In genomic region chr13:41064493-41064892, GRCh38 we compare ENCODE assay signal across 11 cellular contexts. TPM values are rescaled to one million over a fixed set of nuclear protein-coding genes. Genes with fewer than 3 reads are reported as not detected.
DNase-seq lines count a peak whose midpoint lies in the region; ATAC-seq and TF ChIP-seq lines count a peak whose summit lies in the region.
"Had no signal": no experiment of that assay in that cellular context is flagged by ENCODE, and none has a peak within 500 bp of the region (broad histone marks: within the 10 kb centered on the region; RNA-seq: fewer than 3 reads in every experiment).

No MANE protein-coding gene starts in this region.

- WGBS in suprapubic skin = 45% methylated on average over 2 of the region's 2 CpGs

- ATAC-seq in HG02840 (IDR thresholded peaks at IDR 0.05; ENCODE audit: low FRiP score, unreplicated experiment) (no peak), HG03520 (IDR thresholded peaks at IDR 0.05; ENCODE audit: unreplicated experiment) (no peak)

- TF ChIP-seq EP300 in suprapubic skin (IDR thresholded peaks at IDR 0.05) = no peak

- DNase-seq in astrocyte of the hippocampus (ENCODE audit: low read depth, low spot score) = peak; percentile 76
- DNase-seq in glomerular visceral epithelial cell (ENCODE audit: extremely low spot score) = peak; percentile 13
- no peak for DNase-seq in suprapubic skin (ENCODE audit: low spot score in 2 of 2)
- no peak for DNase-seq in mesenteric fat pad (ENCODE audit: low spot score)
- DNase-seq in activated effector memory CD4-positive, alpha-beta T cell treated with Interleukin-2 at 50 U/mL for 16 hours = no peak
- DNase-seq: H9, MV-4-11, ovary had no signal

- H3K36me3 ChIP-seq in HEK293 (ENCODE audit: control insufficient read depth in 2 of 2, insufficient read depth in 1 of 2, low read length in 2 of 2) (peaks cover 37 to 49% of the 10 kb centered on the region in 2 experiments), suprapubic skin (peaks cover 38% of the 10 kb centered on the region)
- H3K36me3 ChIP-seq: ovary had no signal

- no peaks in the 10 kb centered on the region for H3K27me3 ChIP-seq in suprapubic skin
- H3K27me3 ChIP-seq: ovary had no signal

- H3K4me1 ChIP-seq in HEK293 (ENCODE audit: control insufficient read depth, insufficient read depth, low read length) (peaks cover 7% of the 10 kb centered on the region; the same call in 1 of the 2 replicates), suprapubic skin (peaks cover 38% of the 10 kb centered on the region)

- H3K27ac ChIP-seq in HEK293 (ENCODE audit: extremely low read depth, low read depth, low read length) (no peak overlapping the region), suprapubic skin (peak overlapping the region; percentile 99)
- H3K27ac ChIP-seq: ovary had no signal

- no peak overlapping the region for H3K4me3 ChIP-seq in HEK293 (ENCODE audit: low read depth, low read length)
- H3K4me3 ChIP-seq in suprapubic skin = no peak overlapping the region
- H3K4me3 ChIP-seq: ovary had no signal

- H3K9me3 ChIP-seq in HEK293 (ENCODE audit: control insufficient read depth, insufficient read depth, low read depth, low read length) = no peaks in the 10 kb centered on the region
- no peaks in the 10 kb centered on the region for H3K9me3 ChIP-seq in suprapubic skin
- H3K9me3 ChIP-seq: ovary had no signal

- no peak for TF ChIP-seq CTCF in HEK293 (tag by site-specific recombination; IDR thresholded peaks at IDR 0.05)
- no peak for TF ChIP-seq CTCF in suprapubic skin (IDR thresholded peaks at IDR 0.05)

- CTCF ChIA-PET in HEK293 (lab: Yijun Ruan, JAX) = interaction anchor here (1.1 to 1.3 kb wide), 2 partner anchors 9 to 34 kb away, joined by 3 to 10 read pairs; no protein-coding TSS in a partner anchor

- TF ChIP-seq POLR2A in suprapubic skin (IDR thresholded peaks at IDR 0.05) = no peak

- POLR2A ChIA-PET in HEK293 (lab: Yijun Ruan, JAX) = interaction anchor here (0.6 kb wide), 1 partner anchor 8 kb away, joined by 4 read pairs; no protein-coding TSS in a partner anchor

TF ChIP-seq in HEK293, 187 proteins besides CTCF, POLR2A, EP300 and RAD21 (continues in another document):
- TF ChIP-seq SP7 (tag by site-specific recombination; IDR thresholded peaks at IDR 0.05) (peak; percentile 77), HOXD13 (CRISPR knock-in tag; IDR thresholded peaks at IDR 0.05; ENCODE audit: borderline replicate concordance) (0 out of 2 replicates have a peak, but pooled peaks have one; percentile 19), ZEB2 (tag by site-specific recombination; IDR thresholded peaks at IDR 0.05) (0 out of 2 replicates have a peak, but pooled peaks have one; percentile 17), PRDM6 (tag by site-specific recombination; IDR thresholded peaks at IDR 0.05) (peak; percentile 78), IKZF3 (tag by site-specific recombination; IDR thresholded peaks at IDR 0.05) (0 out of 2 replicates have a peak, but pooled peaks have one; percentile 46), ZNF112 (tag by site-specific recombination; IDR thresholded peaks at IDR 0.05) (no peak), ZNF558 (tag by site-specific recombination; IDR thresholded peaks at IDR 0.05) (no peak), OVOL3 (tag by site-specific recombination; IDR thresholded peaks at IDR 0.05) (no peak), ZNF423 (tag by site-specific recombination; IDR thresholded peaks at IDR 0.05) (no peak), ZNF362 (tag by site-specific recombination; IDR thresholded peaks at IDR 0.05) (peak; percentile 40; the same call in 1 of the 2 replicates), PRDM10 (tag by site-specific recombination; IDR thresholded peaks at IDR 0.05) (no peak), HIC1 (tag by site-specific recombination; IDR thresholded peaks at IDR 0.05) (peak; percentile 60; the same call in 1 of the 2 replicates), ZNF600 (tag by site-specific recombination; IDR thresholded peaks at IDR 0.05) (no peak), ZBTB10 (tag by site-specific recombination; IDR thresholded peaks at IDR 0.05) (no peak)

RNA-seq across cellular contexts. Expression of gene WBP4, which starts 3.2 kb away (rescaled TPM):
- 10 to 100 TPM in 3 of 4 donors, 1 to 10 TPM in 1; 6.1 to 14.6 (median 11.5) TPM for total RNA-seq in suprapubic skin
- 11.9 TPM for total RNA-seq in mesenteric fat pad

RNA-seq across cellular contexts. Expression of gene ELF1, which starts 45.4 kb away (rescaled TPM):
- total RNA-seq in suprapubic skin (100 to 1,000 TPM in 3 of 4 donors, 10 to 100 TPM in 1; 81.7 to 123 (median 111) TPM), mesenteric fat pad (74.2 TPM)

Comparison
In these comparisons a context has a peak if more than half of its experiments do, and no peak if none do; other contexts are left out.
1. DNase-seq: peak in astrocyte of the hippocampus (single experiment) and glomerular visceral epithelial cell (single experiment); none in suprapubic skin (0 of 2), mesenteric fat pad (single experiment) and activated effector memory CD4-positive, alpha-beta T cell treated with Interleukin-2 at 50 U/mL for 16 hours (single experiment).